In genomic region chr5:11719888-11720481, GRCh38 we compare ENCODE assay signal across 9 cellular contexts.
DNase-seq lines count a peak whose midpoint lies in the region; ATAC-seq and TF ChIP-seq lines count a peak whose summit lies in the region.
"Had no signal": no experiment of that assay in that cellular context is flagged by ENCODE, and none has a peak within 500 bp of the region (broad histone marks: within the 10 kb centered on the region; RNA-seq: fewer than 3 reads in every experiment).

No MANE protein-coding gene starts in this region.

- peak; percentile 53 for TF ChIP-seq CTCF in Calu3 (IDR thresholded peaks at IDR 0.05; ENCODE audit: unreplicated experiment)
- TF ChIP-seq CTCF in brain (conservative IDR thresholded peaks at IDR 0.05): peak; percentile 42 to 60
- peak; percentile 26 for TF ChIP-seq CTCF in lower lobe of right lung (IDR thresholded peaks at IDR 0.05)
- TF ChIP-seq CTCF in ascending aorta (IDR thresholded peaks at IDR 0.05): no peak

- H3K4me3 Mint-ChIP-seq in Calu3 (ENCODE audit: low read depth, unreplicated experiment) (no peak overlapping the region), brain (no peak overlapping the region), T-helper 17 cell (no peak overlapping the region)
- H3K4me3 Mint-ChIP-seq: activated naive CD8-positive, alpha-beta T cell treated with anti-CD3 and anti-CD28 coated beads, Interleukin-2, amount 10 ng/mL, durations not matched to agents 7 days and 5 days had no signal

- ATAC-seq in HG02759 (IDR thresholded peaks at IDR 0.05; ENCODE audit: unreplicated experiment) (peak; percentile 63), lower lobe of right lung (peak in 1 of 2 donors; percentile 26), T-helper 17 cell (no peak), GM18867 (IDR thresholded peaks at IDR 0.05; ENCODE audit: unreplicated experiment) (no peak)

- intact Hi-C loops in Calu3 (cut with micrococcal nuclease; ENCODE audit: unreplicated experiment) (loop anchor here (1.0 to 10.0 kb wide), 2 partner anchors 95 to 453 kb away; no protein-coding TSS in a partner anchor), lower lobe of right lung (cut with DNase I) (no loop called here), ascending aorta (cut with DNase I) (no loop called here)

- H3K4me1 Mint-ChIP-seq in Calu3 (ENCODE audit: low read depth, unreplicated experiment) (peaks cover 3% of the 10 kb centered on the region), brain (peaks cover 16% of the 10 kb centered on the region), T-helper 17 cell (no peaks in the 10 kb centered on the region)
- H3K4me1 Mint-ChIP-seq: activated naive CD8-positive, alpha-beta T cell treated with anti-CD3 and anti-CD28 coated beads, Interleukin-2, amount 10 ng/mL, durations not matched to agents 7 days and 5 days had no signal

- H3K4me3 ChIP-seq in lower lobe of right lung: no peak overlapping the region
- H3K4me3 ChIP-seq in ascending aorta: no peak overlapping the region

- no peaks in the 10 kb centered on the region for H3K9me3 ChIP-seq in lower lobe of right lung
- no peaks in the 10 kb centered on the region for H3K9me3 ChIP-seq in ascending aorta
- no peaks in the 10 kb centered on the region for H3K9me3 ChIP-seq in T-helper 17 cell (ENCODE audit: control insufficient read depth, low read length, poor library complexity, severe bottlenecking)

- H3K9me3 Mint-ChIP-seq in Calu3 (ENCODE audit: low read depth, unreplicated experiment) (no peaks in the 10 kb centered on the region), brain (peaks cover 0 to 3% (median 0%) of the 10 kb centered on the region in 5 experiments)

- H3K27ac ChIP-seq in lower lobe of right lung: no peak overlapping the region
- no peak overlapping the region for H3K27ac ChIP-seq in ascending aorta

- no peak overlapping the region for H3K27ac Mint-ChIP-seq in Calu3 (ENCODE audit: unreplicated experiment)
- peak overlapping the region in 1 of 5 experiments; percentile 27 for H3K27ac Mint-ChIP-seq in brain
- no peak overlapping the region for H3K27ac Mint-ChIP-seq in T-helper 17 cell
- H3K27ac Mint-ChIP-seq: activated naive CD8-positive, alpha-beta T cell treated with anti-CD3 and anti-CD28 coated beads, Interleukin-2, amount 10 ng/mL, durations not matched to agents 7 days and 5 days had no signal

- DNase-seq in Calu3 (peak; percentile 73), NCI-H524 treated with DMSO at 0.1 percent for 48 hours (lab: John Stamatoyannopoulos, UW) (peak; percentile 50), lower lobe of right lung (no peak), ascending aorta (ENCODE audit: low spot score in 2 of 2) (no peak), T-helper 17 cell (no peak)
- DNase-seq: activated naive CD8-positive, alpha-beta T cell treated with anti-CD3 and anti-CD28 coated beads, Interleukin-2, amount 10 ng/mL, durations not matched to agents 7 days and 5 days had no signal

- no peaks in the 10 kb centered on the region for H3K36me3 Mint-ChIP-seq in Calu3 (ENCODE audit: insufficient read depth, unreplicated experiment)
- H3K36me3 Mint-ChIP-seq in brain: peaks cover 10% of the 10 kb centered on the region
- H3K36me3 Mint-ChIP-seq in T-helper 17 cell (ENCODE audit: low read depth): no peaks in the 10 kb centered on the region
- H3K36me3 Mint-ChIP-seq: activated naive CD8-positive, alpha-beta T cell treated with anti-CD3 and anti-CD28 coated beads, Interleukin-2, amount 10 ng/mL, durations not matched to agents 7 days and 5 days had no signal

- no TSS peak for BruUV-seq in Calu3 (replicated peaks; lab: Mats Ljungman, UMichigan)

- no peaks in the 10 kb centered on the region for H3K27me3 ChIP-seq in lower lobe of right lung (ENCODE audit: low read depth)
- H3K27me3 ChIP-seq in ascending aorta: no peaks in the 10 kb centered on the region

- CTCF ChIA-PET in Calu3 (lab: Charles Lee): interaction anchor here (0.6 to 1.7 kb wide), 4 partner anchors 10 to 304 kb away, joined by 3 to 5 read pairs (median 3); no protein-coding TSS in a partner anchor

- H3K27me3 Mint-ChIP-seq in Calu3 (ENCODE audit: unreplicated experiment) (no peaks in the 10 kb centered on the region), brain (peaks cover 4% of the 10 kb centered on the region), T-helper 17 cell (no peaks in the 10 kb centered on the region)
- H3K27me3 Mint-ChIP-seq: activated naive CD8-positive, alpha-beta T cell treated with anti-CD3 and anti-CD28 coated beads, Interleukin-2, amount 10 ng/mL, durations not matched to agents 7 days and 5 days had no signal

- H3K4me1 ChIP-seq in lower lobe of right lung: no peaks in the 10 kb centered on the region
- no peaks in the 10 kb centered on the region for H3K4me1 ChIP-seq in ascending aorta

- H3K36me3 ChIP-seq in lower lobe of right lung (no peaks in the 10 kb centered on the region), ascending aorta (no peaks in the 10 kb centered on the region)

Comparison
In these comparisons a context has a peak if more than half of its experiments do, and no peak if none do; other contexts are left out.
1. DNase-seq: peak in Calu3 (single experiment) and NCI-H524 treated with DMSO at 0.1 percent for 48 hours (single experiment); none in lower lobe of right lung (single experiment), ascending aorta (0 of 2) and T-helper 17 cell (0 of 3).
2. CTCF ChIP-seq: peak in Calu3 (single experiment), brain (2 of 2) and lower lobe of right lung (single experiment); none in ascending aorta (0 of 3).